ENCODE assay signal across 16 cellular contexts in the genomic region with DNA sequence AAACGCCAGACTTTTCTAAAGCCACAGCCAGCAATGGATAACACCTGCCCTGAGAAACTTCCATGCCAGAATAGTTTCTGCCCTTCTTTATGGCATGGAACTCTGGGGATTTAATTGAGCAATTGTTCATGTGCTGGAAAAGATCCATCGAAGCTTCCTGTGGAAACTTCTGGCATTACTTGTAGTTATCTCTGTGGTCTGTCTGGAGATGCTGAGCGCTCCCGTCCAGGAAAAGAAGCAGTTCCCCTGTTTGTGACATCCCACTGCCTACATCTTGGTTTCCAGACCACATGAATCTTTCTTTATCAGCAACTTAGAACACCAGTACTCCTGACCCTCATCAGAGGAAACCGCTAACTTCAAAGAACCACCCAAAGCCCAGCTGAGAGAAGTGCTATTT.
"Had no signal": no experiment of that assay in that cellular context is flagged by ENCODE, and none has a peak within 500 bp of the region (broad histone marks: within the 10 kb centered on the region; RNA-seq: fewer than 3 reads in every experiment).

No MANE protein-coding gene starts in this region.

- H3K27me3 Mint-ChIP-seq: stimulated activated naive B cell treated with anti-CD40 and anti-IgM and Interleukin-4, amounts not matched to agents 10 μg/mL and 1 μg/mL and 100 μg/mL, for 72 hours had no signal

- ATAC-seq: left cardiac atrium; lower lobe of right lung; mucosa of descending colon; naive thymus-derived CD4-positive, alpha-beta T cell; stimulated activated naive B cell treated with anti-CD40 and anti-IgM and Interleukin-4, amounts not matched to agents 10 μg/mL and 1 μg/mL and 100 μg/mL, for 72 hours had no signal

- H3K4me1 Mint-ChIP-seq: activated naive CD4-positive, alpha-beta T cell treated with anti-CD3 and anti-CD28 coated beads, Interleukin-2, amount 50 U/mL, for 24 hours had no signal

- H3K4me1 ChIP-seq: adrenal gland, esophagus squamous epithelium, thyroid gland had no signal

- DNase-seq: activated CD4-positive, alpha-beta T cell treated with anti-CD3 and anti-CD28 coated beads for 1 hour; activated CD4-positive, alpha-beta T cell treated with anti-CD3 and anti-CD28 coated beads, Interleukin-2, amount 50 U/mL, for 48 hours; esophagus squamous epithelium; foreskin melanocyte; left cardiac atrium; lower lobe of right lung; mucosa of descending colon; naive thymus-derived CD4-positive, alpha-beta T cell; posterior cingulate gyrus; retina; stimulated activated CD4-positive, alpha-beta T cell treated with anti-CD3 and anti-CD28 coated beads, Interleukin-15, amount 100 ng/mL, for 24 hours; stimulated activated CD4-positive, alpha-beta T cell treated with anti-CD3 and anti-CD28 coated beads, Interleukin-4, amount 100 ng/mL, for 1 hour; stimulated activated naive B cell treated with anti-CD40 and anti-IgM and Interleukin-4, amounts not matched to agents 10 μg/mL and 1 μg/mL and 100 μg/mL, for 72 hours; thyroid gland had no signal

- H3K27me3 ChIP-seq: adrenal gland, thyroid gland had no signal

- H3K27ac ChIP-seq: adrenal gland, esophagus squamous epithelium, lower lobe of right lung, thyroid gland had no signal

- H3K4me3 Mint-ChIP-seq: activated naive CD4-positive, alpha-beta T cell treated with anti-CD3 and anti-CD28 coated beads, Interleukin-2, amount 50 U/mL, for 24 hours; naive thymus-derived CD4-positive, alpha-beta T cell; stimulated activated naive B cell treated with anti-CD40 and anti-IgM and Interleukin-4, amounts not matched to agents 10 μg/mL and 1 μg/mL and 100 μg/mL, for 72 hours had no signal

- H3K36me3 ChIP-seq: adrenal gland, esophagus squamous epithelium, thyroid gland had no signal

- H3K27ac Mint-ChIP-seq: activated naive CD4-positive, alpha-beta T cell treated with anti-CD3 and anti-CD28 coated beads, Interleukin-2, amount 50 U/mL, for 24 hours; naive thymus-derived CD4-positive, alpha-beta T cell; stimulated activated naive B cell treated with anti-CD40 and anti-IgM and Interleukin-4, amounts not matched to agents 10 μg/mL and 1 μg/mL and 100 μg/mL, for 72 hours had no signal

- H3K9me3 ChIP-seq: adrenal gland, esophagus squamous epithelium, lower lobe of right lung, mucosa of descending colon, thyroid gland had no signal

- H3K4me3 ChIP-seq: adrenal gland, esophagus squamous epithelium, lower lobe of right lung, mucosa of descending colon, thyroid gland had no signal
